ENCODE assay signal across 15 cellular contexts in the genomic region with DNA sequence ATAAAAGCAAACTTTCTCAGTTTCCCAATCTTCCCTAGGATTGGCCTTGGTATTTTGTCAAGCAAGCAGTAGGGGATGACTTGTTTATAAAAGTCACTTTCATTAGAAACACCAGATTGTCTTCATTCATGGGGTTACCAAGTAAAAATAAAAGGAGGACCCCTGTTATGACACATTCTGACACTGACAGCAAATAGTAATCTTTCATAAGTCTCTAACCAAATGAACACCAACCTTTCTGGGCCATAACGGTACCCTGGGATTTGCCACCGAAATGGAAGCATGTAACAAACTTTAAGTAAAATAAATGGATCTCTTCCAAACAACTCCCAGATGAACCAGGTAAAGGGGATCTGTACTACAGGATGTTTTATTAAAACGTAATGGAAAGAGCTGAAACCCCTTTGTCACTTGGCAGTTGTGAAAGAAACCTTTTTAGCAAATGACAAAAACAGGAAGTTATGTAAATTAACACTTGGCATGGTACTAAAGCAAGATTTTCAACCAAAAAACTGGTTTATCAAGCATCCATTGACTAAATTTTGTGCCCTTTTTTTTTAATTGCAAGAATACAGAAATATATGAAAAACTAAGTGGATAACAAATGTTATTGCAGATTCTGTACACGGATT.
DNase-seq lines count a peak whose midpoint lies in the region; ATAC-seq and TF ChIP-seq lines count a peak whose summit lies in the region.
"Had no signal": no experiment of that assay in that cellular context is flagged by ENCODE, and none has a peak within 500 bp of the region (broad histone marks: within the 10 kb centered on the region; RNA-seq: fewer than 3 reads in every experiment).

No MANE protein-coding gene starts in this region.

- no peaks in the 10 kb centered on the region for H3K9me3 ChIP-seq in Peyer's patch
- H3K9me3 ChIP-seq: gastrocnemius medialis had no signal

- peak; percentile 59 for ATAC-seq in GM18907 (IDR thresholded peaks at IDR 0.05; ENCODE audit: unreplicated experiment)
- ATAC-seq in HG02588 (IDR thresholded peaks at IDR 0.05; ENCODE audit: unreplicated experiment) = peak; percentile 63
- peak; percentile 43 for ATAC-seq in memory B cell (ENCODE audit: low read depth)
- ATAC-seq: activated CD8-positive, alpha-beta memory T cell treated with anti-CD3 and anti-CD28 coated beads, Interleukin-2, amount 10 ng/mL, durations not matched to agents 7 days and 5 days; gastrocnemius medialis; Right ventricle myocardium inferior had no signal

- no peak for TF ChIP-seq POLR2A in Peyer's patch (IDR thresholded peaks at IDR 0.05)

- H3K27ac ChIP-seq in Peyer's patch = no peak overlapping the region
- H3K27ac ChIP-seq: gastrocnemius medialis had no signal

- H3K27me3 Mint-ChIP-seq in memory B cell = peaks cover 2% of the 10 kb centered on the region
- no peaks in the 10 kb centered on the region for H3K27me3 Mint-ChIP-seq in endothelial cell (ENCODE audit: unreplicated experiment)

- H3K27ac Mint-ChIP-seq in memory B cell (peak overlapping the region; percentile 35), endothelial cell (ENCODE audit: unreplicated experiment) (no peak overlapping the region)
- H3K27ac Mint-ChIP-seq: activated CD8-positive, alpha-beta memory T cell treated with anti-CD3 and anti-CD28 coated beads, Interleukin-2, amount 10 ng/mL, durations not matched to agents 7 days and 5 days; activated naive CD4-positive, alpha-beta T cell treated with anti-CD3 and anti-CD28 coated beads, Interleukin-2, amount 50 U/mL, for 24 hours; CD4-positive, alpha-beta T cell had no signal

- H3K4me3 ChIP-seq in Peyer's patch = no peak overlapping the region
- H3K4me3 ChIP-seq: gastrocnemius medialis had no signal

- no peak for TF ChIP-seq CTCF in endothelial cell (IDR thresholded peaks at IDR 0.05; ENCODE audit: unreplicated experiment)
- TF ChIP-seq CTCF in Peyer's patch (IDR thresholded peaks at IDR 0.05) = no peak

- H3K36me3 Mint-ChIP-seq in memory B cell = peaks cover 2% of the 10 kb centered on the region
- no peaks in the 10 kb centered on the region for H3K36me3 Mint-ChIP-seq in endothelial cell (ENCODE audit: low read depth, unreplicated experiment)
- H3K36me3 Mint-ChIP-seq: activated CD8-positive, alpha-beta memory T cell treated with anti-CD3 and anti-CD28 coated beads, Interleukin-2, amount 10 ng/mL, durations not matched to agents 7 days and 5 days; activated naive CD4-positive, alpha-beta T cell treated with anti-CD3 and anti-CD28 coated beads, Interleukin-2, amount 50 U/mL, for 24 hours had no signal

- H3K4me1 ChIP-seq in Peyer's patch = no peaks in the 10 kb centered on the region
- H3K4me1 ChIP-seq: gastrocnemius medialis had no signal

- H3K9me3 Mint-ChIP-seq in memory B cell = peaks cover 2% of the 10 kb centered on the region
- H3K9me3 Mint-ChIP-seq in endothelial cell (ENCODE audit: unreplicated experiment) = no peaks in the 10 kb centered on the region
- H3K9me3 Mint-ChIP-seq: activated naive CD4-positive, alpha-beta T cell treated with anti-CD3 and anti-CD28 coated beads, Interleukin-2, amount 50 U/mL, for 24 hours; CD4-positive, alpha-beta T cell had no signal

- no peaks in the 10 kb centered on the region for H3K36me3 ChIP-seq in Peyer's patch
- H3K36me3 ChIP-seq: gastrocnemius medialis had no signal

- DNase-seq in Kasumi-1 (lab: John Stamatoyannopoulos, UW) (peak; percentile 15 to 42), memory B cell (ENCODE audit: low spot score in 2 of 2) (no peak), NCI-H748 treated with DMSO at 0.1 percent for 48 hours (lab: John Stamatoyannopoulos, UW) (no peak), endothelial cell (ENCODE audit: low spot score) (no peak), Peyer's patch (no peak)
- DNase-seq: activated CD8-positive, alpha-beta memory T cell treated with anti-CD3 and anti-CD28 coated beads, Interleukin-2, amount 10 ng/mL, durations not matched to agents 7 days and 5 days; CD4-positive, alpha-beta T cell; central memory CD4-positive, alpha-beta T cell; gastrocnemius medialis; GDM1; NCI-H1048 had no signal

- H3K4me3 Mint-ChIP-seq in memory B cell = peak overlapping the region; percentile 10
- H3K4me3 Mint-ChIP-seq in endothelial cell (ENCODE audit: unreplicated experiment) = no peak overlapping the region
- H3K4me3 Mint-ChIP-seq: activated CD8-positive, alpha-beta memory T cell treated with anti-CD3 and anti-CD28 coated beads, Interleukin-2, amount 10 ng/mL, durations not matched to agents 7 days and 5 days; activated naive CD4-positive, alpha-beta T cell treated with anti-CD3 and anti-CD28 coated beads, Interleukin-2, amount 50 U/mL, for 24 hours; CD4-positive, alpha-beta T cell had no signal

- peaks cover 15% of the 10 kb centered on the region for H3K4me1 Mint-ChIP-seq in memory B cell
- no peaks in the 10 kb centered on the region for H3K4me1 Mint-ChIP-seq in endothelial cell (ENCODE audit: unreplicated experiment)
- H3K4me1 Mint-ChIP-seq: activated CD8-positive, alpha-beta memory T cell treated with anti-CD3 and anti-CD28 coated beads, Interleukin-2, amount 10 ng/mL, durations not matched to agents 7 days and 5 days; activated naive CD4-positive, alpha-beta T cell treated with anti-CD3 and anti-CD28 coated beads, Interleukin-2, amount 50 U/mL, for 24 hours had no signal

- no peaks in the 10 kb centered on the region for H3K27me3 ChIP-seq in Peyer's patch
- H3K27me3 ChIP-seq: gastrocnemius medialis had no signal

Comparison
In these comparisons a context has a peak if more than half of its experiments do, and no peak if none do; other contexts are left out.
1. DNase-seq: peak in Kasumi-1 (2 of 2); none in memory B cell (0 of 2), NCI-H748 treated with DMSO at 0.1 percent for 48 hours (single experiment), endothelial cell (single experiment) and Peyer's patch (0 of 3).
2. Peak in every context shown above with its lines, with median percentiles within 50 percentile points of each other: ATAC-seq.